In genomic region chr22:23306926-23307325, GRCh38 we compare ENCODE assay signal across 14 cellular contexts.
DNase-seq lines count a peak whose midpoint lies in the region; ATAC-seq, FAIRE-seq and TF ChIP-seq lines count a peak whose summit lies in the region.
"Had no signal": no experiment of that assay in that cellular context is flagged by ENCODE, and none has a peak within 500 bp of the region (broad histone marks: within the 10 kb centered on the region; RNA-seq: fewer than 3 reads in every experiment).

No MANE protein-coding gene starts in this region.

- no peak overlapping the region for H3K4me2 ChIP-seq in neuronal stem cell (ENCODE audit: insufficient read depth, low read length, poor library complexity, severe bottlenecking)

- FAIRE-seq in kidney (lab: Jason Lieb, UNC), result no peak

- H2AFZ ChIP-seq in ACC112 (ENCODE audit: low read length, unreplicated experiment) (no peak overlapping the region), neuronal stem cell (ENCODE audit: low read length) (no peak overlapping the region)

- H2BK12ac ChIP-seq in neuronal stem cell (ENCODE audit: low read length), result no peak overlapping the region

- no peaks in the 10 kb centered on the region for H3K36me3 ChIP-seq in ACC112 (ENCODE audit: insufficient read depth, low read length)
- H3K36me3 ChIP-seq in RWPE2 (ENCODE audit: low read depth), result peaks cover 36% of the 10 kb centered on the region
- peaks cover 3 to 13% of the 10 kb centered on the region in 2 donors for H3K36me3 ChIP-seq in kidney (ENCODE audit: control insufficient read depth in 1 of 2, insufficient read depth in 2 of 2, low read length in 2 of 2)
- peaks cover 4 to 5% of the 10 kb centered on the region in 2 donors for H3K36me3 ChIP-seq in stomach smooth muscle (ENCODE audit: control insufficient read depth in 2 of 2, insufficient read depth in 2 of 2, low read length in 2 of 2)
- peaks cover 20% of the 10 kb centered on the region for H3K36me3 ChIP-seq in WERI-Rb-1
- peaks cover 9 to 42% of the 10 kb centered on the region in 2 donors for H3K36me3 ChIP-seq in neuronal stem cell (replicated peaks in 1 of 2; ENCODE audit: control insufficient read depth in 2 of 2, insufficient read depth in 2 of 2, low read length in 2 of 2)
- H3K36me3 ChIP-seq: MG63 had no signal

- H3K4me3 ChIP-seq in ACC112 (ENCODE audit: low read depth, low read length) (no peak overlapping the region), RWPE2 (ENCODE audit: severe bottlenecking) (no peak overlapping the region), kidney (ENCODE audit: low read length in 2 of 2) (no peak overlapping the region), stomach smooth muscle (ENCODE audit: low read length in 2 of 2) (no peak overlapping the region), WERI-Rb-1 (ENCODE audit: low read depth, low read length) (no peak overlapping the region), neuronal stem cell (ENCODE audit: low read length in 2 of 2) (no peak overlapping the region)
- H3K4me3 ChIP-seq: MG63 had no signal

- no peak overlapping the region for H3K18ac ChIP-seq in neuronal stem cell (ENCODE audit: low read length)

- H3K79me2 ChIP-seq in ACC112 (ENCODE audit: control insufficient read depth, insufficient read depth, low read length, unreplicated experiment), result no peaks in the 10 kb centered on the region

- H3K79me1 ChIP-seq in neuronal stem cell (ENCODE audit: low read depth, low read length), result no peaks in the 10 kb centered on the region

- H4K8ac ChIP-seq in neuronal stem cell (ENCODE audit: low read depth, low read length), result no peak overlapping the region

- intact Hi-C loops in kidney (cut with DNase I), result no loop called here

- H2BK120ac ChIP-seq in neuronal stem cell (ENCODE audit: low read depth, low read length), result no peak overlapping the region

- DNase-seq in RWPE2 (ENCODE audit: low spot score), result peak; percentile 7
- DNase-seq in kidney, result peak; percentile 35
- DNase-seq in WERI-Rb-1, result no peak
- no peak for DNase-seq in activated gamma-delta T cell treated with Interleukin-2 at 50 U/mL for 16 hours
- DNase-seq in neuronal stem cell (ENCODE audit: low spot score), result no peak
- DNase-seq: activated naive CD8-positive, alpha-beta T cell treated with anti-CD3 and anti-CD28 coated beads, Interleukin-2, amount 10 ng/mL, durations not matched to agents 7 days and 5 days; effector memory CD4-positive, alpha-beta T cell; MG63; NCI-H1694; occipital lobe; SW 1271 had no signal

- H3K4me1 ChIP-seq in ACC112 (ENCODE audit: control insufficient read depth, insufficient read depth, low read length, unreplicated experiment) (peaks cover 35% of the 10 kb centered on the region), RWPE2 (ENCODE audit: insufficient read depth, poor library complexity, severe bottlenecking) (no peaks in the 10 kb centered on the region), kidney (ENCODE audit: control insufficient read depth in 1 of 2, insufficient read depth in 1 of 2, low read depth in 1 of 2, low read length in 2 of 2) (peaks cover 17% of the 10 kb centered on the region in 2 donors), stomach smooth muscle (ENCODE audit: control insufficient read depth, insufficient read depth, low read length) (peaks cover 27% of the 10 kb centered on the region), neuronal stem cell (ENCODE audit: control insufficient read depth in 2 of 2, insufficient read depth in 1 of 2, low read depth in 1 of 2, low read length in 2 of 2) (peaks cover 0 to 5% of the 10 kb centered on the region in 2 donors)

- no peak overlapping the region for H2BK15ac ChIP-seq in neuronal stem cell (ENCODE audit: low read length)

- peak overlapping the region; percentile 97 for H3K27ac ChIP-seq in ACC112 (ENCODE audit: low read depth, low read length)
- no peak overlapping the region for H3K27ac ChIP-seq in RWPE2 (ENCODE audit: poor library complexity, severe bottlenecking)
- H3K27ac ChIP-seq in kidney (ENCODE audit: low read depth in 2 of 2, low read length in 2 of 2), result peak overlapping the region; percentile 86 to 95
- H3K27ac ChIP-seq in stomach smooth muscle (ENCODE audit: low read length), result peak overlapping the region; percentile 94
- H3K27ac ChIP-seq in WERI-Rb-1, result no peak overlapping the region
- no peak overlapping the region for H3K27ac ChIP-seq in neuronal stem cell (replicated peaks; ENCODE audit: low read length)

- H4K91ac ChIP-seq in neuronal stem cell (ENCODE audit: low read depth, low read length, poor library complexity), result no peak overlapping the region

- H3K23ac ChIP-seq in neuronal stem cell (ENCODE audit: low read depth, low read length, poor library complexity), result no peak overlapping the region

- H3K9me3 ChIP-seq in RWPE2 (ENCODE audit: severe bottlenecking) (no peaks in the 10 kb centered on the region), kidney (ENCODE audit: control insufficient read depth in 1 of 2, low read length in 2 of 2) (no peaks in the 10 kb centered on the region), stomach smooth muscle (ENCODE audit: control insufficient read depth in 2 of 2, low read length in 2 of 2) (no peaks in the 10 kb centered on the region), WERI-Rb-1 (ENCODE audit: severe bottlenecking) (no peaks in the 10 kb centered on the region), neuronal stem cell (replicated peaks in 1 of 2; ENCODE audit: control insufficient read depth in 2 of 2, insufficient read depth in 1 of 2, low read depth in 1 of 2, low read length in 2 of 2) (no peaks in the 10 kb centered on the region)
- H3K9me3 ChIP-seq: MG63 had no signal

- no CpG with 5 or more reads among the region's 3 CpGs for WGBS in neuronal stem cell (ENCODE audit: extremely low coverage in 2 of 2, insufficient read length in 2 of 2, insufficient replicate concordance in 1 of 2), 2 donors

- H3K4ac ChIP-seq in neuronal stem cell (ENCODE audit: low read length), result no peak overlapping the region

- TF ChIP-seq CTCF in RWPE2 (IDR thresholded peaks at IDR 0.05; ENCODE audit: poor library complexity, severe bottlenecking) (no peak), kidney (IDR thresholded peaks at IDR 0.05; ENCODE audit: borderline replicate concordance, extremely low read depth, insufficient read depth) (no peak), WERI-Rb-1 (IDR thresholded peaks at IDR 0.05; ENCODE audit: low read depth, low read length) (no peak)

- H3K9ac ChIP-seq in kidney (ENCODE audit: low read length in 2 of 2) (peak overlapping the region in 1 of 2 donors; percentile 10), stomach smooth muscle (ENCODE audit: low read length in 2 of 2) (no peak overlapping the region), neuronal stem cell (ENCODE audit: low read depth, low read length, poor library complexity) (no peak overlapping the region)

- ATAC-seq in RWPE2 (ENCODE audit: low read depth) (no peak), HG02938 (IDR thresholded peaks at IDR 0.05; ENCODE audit: unreplicated experiment) (no peak)

- no peak overlapping the region for H2BK5ac ChIP-seq in neuronal stem cell (ENCODE audit: low read length)

- no peaks in the 10 kb centered on the region for H3K27me3 ChIP-seq in ACC112 (ENCODE audit: insufficient read depth, low read length)
- no peaks in the 10 kb centered on the region for H3K27me3 ChIP-seq in RWPE2 (ENCODE audit: insufficient read depth, poor library complexity, severe bottlenecking)
- no peaks in the 10 kb centered on the region for H3K27me3 ChIP-seq in stomach smooth muscle (ENCODE audit: control insufficient read depth in 1 of 2, insufficient read depth in 2 of 2, low read length in 2 of 2)
- no peaks in the 10 kb centered on the region for H3K27me3 ChIP-seq in WERI-Rb-1 (ENCODE audit: insufficient read depth, low read depth, severe bottlenecking)
- no peaks in the 10 kb centered on the region for H3K27me3 ChIP-seq in neuronal stem cell (ENCODE audit: control insufficient read depth in 3 of 3, insufficient read depth in 3 of 3, low read depth in 1 of 3, low read length in 3 of 3)
- H3K27me3 ChIP-seq: MG63 had no signal

- H3K14ac ChIP-seq in neuronal stem cell (ENCODE audit: low read length), result no peak overlapping the region

- H2AK5ac ChIP-seq in neuronal stem cell (ENCODE audit: low read depth, low read length), result no peak overlapping the region

Comparison
In these comparisons a context has a peak if more than half of its experiments do, and no peak if none do; other contexts are left out.
1. H3K27ac ChIP-seq: peak in ACC112 (single experiment), kidney (2 of 2) and stomach smooth muscle (single experiment); none in RWPE2 (single experiment), WERI-Rb-1 (single experiment) and neuronal stem cell (single experiment).
2. DNase-seq: peak in RWPE2 (single experiment) and kidney (single experiment); none in WERI-Rb-1 (single experiment), activated gamma-delta T cell treated with Interleukin-2 at 50 U/mL for 16 hours (single experiment) and neuronal stem cell (single experiment).